ENCODE assay signal across 8 cellular contexts in genomic region chr11:66313321-66314185, GRCh38. TPM values are rescaled to one million over a fixed set of nuclear protein-coding genes. Genes with fewer than 3 reads are reported as not detected.
DNase-seq lines count a peak whose midpoint lies in the region; ATAC-seq and TF ChIP-seq lines count a peak whose summit lies in the region.

No MANE protein-coding gene starts in this region.

- H3K4me2 ChIP-seq in Loucy (ENCODE audit: low read depth, low read length, poor library complexity, severe bottlenecking) = peak overlapping the region; percentile 68

- H3K4me3 ChIP-seq in ACC112 (ENCODE audit: low read depth, low read length) (peak overlapping the region; percentile 94), Loucy (ENCODE audit: low read length, poor library complexity, severe bottlenecking) (peak overlapping the region; percentile 63), dorsolateral prefrontal cortex (peak overlapping the region; percentile 40 to 84 (median 67)), muscle layer of colon (ENCODE audit: low read depth in 1 of 2, low read length in 2 of 2) (peak overlapping the region; percentile 57 to 67)

- H3K4me1 ChIP-seq in ACC112 (ENCODE audit: control insufficient read depth, insufficient read depth, low read length, unreplicated experiment) (peaks cover 25% of the 10 kb centered on the region), Loucy (ENCODE audit: insufficient read depth, low read length, poor library complexity, severe bottlenecking) (peaks cover 34% of the 10 kb centered on the region), muscle layer of colon (ENCODE audit: insufficient read depth, low read length) (peaks cover 44% of the 10 kb centered on the region)

- no peak for DNase-seq in dorsolateral prefrontal cortex
- no peak for DNase-seq in stimulated activated CD4-positive, alpha-beta T cell treated with anti-CD3 and anti-CD28 coated beads, Interleukin-2, amount 100 ng/mL, for 48 hours
- no peak for DNase-seq in NCI-H2196 (lab: John Stamatoyannopoulos, UW; ENCODE audit: unreplicated experiment)

- peak overlapping the region; percentile 62 for H3K9ac ChIP-seq in Loucy (ENCODE audit: low read depth, low read length, poor library complexity, severe bottlenecking)
- peak overlapping the region; percentile 53 for H3K9ac ChIP-seq in muscle layer of colon (ENCODE audit: low read length)

- no peaks in the 10 kb centered on the region for H3K9me2 ChIP-seq in Loucy (replicated peaks; ENCODE audit: low read depth, low read length)

- peak overlapping the region; percentile 97 for H3K27ac ChIP-seq in ACC112 (ENCODE audit: low read depth, low read length)
- H3K27ac ChIP-seq in dorsolateral prefrontal cortex = peak overlapping the region in 50 of 59 donors; percentile 10 to 93 (median 82)
- peak overlapping the region; percentile 96 for H3K27ac ChIP-seq in muscle layer of colon (ENCODE audit: low read depth, low read length)

- H3K27me3 ChIP-seq in ACC112 (ENCODE audit: insufficient read depth, low read length) = no peaks in the 10 kb centered on the region
- no peaks in the 10 kb centered on the region for H3K27me3 ChIP-seq in Loucy (ENCODE audit: insufficient read depth, low read length, poor library complexity, severe bottlenecking)
- no peaks in the 10 kb centered on the region for H3K27me3 ChIP-seq in dorsolateral prefrontal cortex
- no peaks in the 10 kb centered on the region for H3K27me3 ChIP-seq in muscle layer of colon (ENCODE audit: control insufficient read depth in 1 of 2, insufficient read depth in 2 of 2, low read length in 2 of 2)

- no peak overlapping the region for H2AFZ ChIP-seq in ACC112 (ENCODE audit: low read length, unreplicated experiment)
- no peak overlapping the region for H2AFZ ChIP-seq in Loucy (ENCODE audit: low read length)

- H3K79me2 ChIP-seq in ACC112 (ENCODE audit: control insufficient read depth, insufficient read depth, low read length, unreplicated experiment) = peaks cover 34% of the 10 kb centered on the region
- no peaks in the 10 kb centered on the region for H3K79me2 ChIP-seq in Loucy (ENCODE audit: insufficient read depth, low read length)

- H4K20me1 ChIP-seq in Loucy (ENCODE audit: insufficient read depth, low read length, poor library complexity, severe bottlenecking) = no peaks in the 10 kb centered on the region

- TF ChIP-seq CTCF in Loucy (conservative IDR thresholded peaks at IDR 0.05; ENCODE audit: low read length) = peak; percentile 35
- TF ChIP-seq CTCF in dorsolateral prefrontal cortex (IDR thresholded peaks at IDR 0.05 in 54 of 56, conservative IDR thresholded peaks at IDR 0.05 in 2 of 56; ENCODE audit: low read depth in 1 of 56, partially characterized antibody in 56 of 56) = no peak

- intact Hi-C loops in dorsolateral prefrontal cortex (cut with DNase I) = loop anchor here in 1 of 2 donors (5.0 kb wide), 1 partner anchor 34 kb away; the partner anchor contains the start of genes B4GAT1 and BRMS1

- H3K36me3 ChIP-seq in ACC112 (ENCODE audit: insufficient read depth, low read length) (no peaks in the 10 kb centered on the region), Loucy (ENCODE audit: insufficient read depth, low read length) (no peaks in the 10 kb centered on the region), muscle layer of colon (ENCODE audit: insufficient read depth, low read length) (no peaks in the 10 kb centered on the region)

- no peak for ATAC-seq in GM18907 (IDR thresholded peaks at IDR 0.05; ENCODE audit: unreplicated experiment)
- ATAC-seq in HG03196 (IDR thresholded peaks at IDR 0.05; ENCODE audit: unreplicated experiment) = no peak

- H3K9me3 ChIP-seq in Loucy (ENCODE audit: insufficient read depth, low read depth, low read length) = no peaks in the 10 kb centered on the region
- no peaks in the 10 kb centered on the region for H3K9me3 ChIP-seq in muscle layer of colon (ENCODE audit: low read length)

- no peaks in the 10 kb centered on the region for H3F3A ChIP-seq in Loucy (ENCODE audit: low read depth)

RNA-seq across cellular contexts. Expression of gene CD248, which starts 3.3 kb away (rescaled TPM):
- 1 to 10 TPM in 105 of 120 experiments, under 1 TPM in 15; 0.45 to 6.5 (median 1.9) TPM for total RNA-seq in dorsolateral prefrontal cortex

RNA-seq across cellular contexts. Expression of gene TMEM151A, which starts 21.9 kb away (rescaled TPM):
- total RNA-seq in dorsolateral prefrontal cortex = 100 to 1,000 TPM in 2 of 120 experiments, 10 to 100 TPM in 118; 29.6 to 145 (median 58.1) TPM

RNA-seq across cellular contexts. Expression of gene RIN1, which starts 22.7 kb away (rescaled TPM):
- total RNA-seq in dorsolateral prefrontal cortex = 10 to 100 TPM in 107 of 120 experiments, 1 to 10 TPM in 13; 4.0 to 30.0 (median 14.9) TPM

RNA-seq across cellular contexts. Expression of gene YIF1A, which starts 24.6 kb away (rescaled TPM):
- total RNA-seq in dorsolateral prefrontal cortex = 10 to 100 TPM; 15.9 to 71.3 (median 33.4) TPM

RNA-seq across cellular contexts. Expression of gene BRMS1, which starts 31.4 kb away (rescaled TPM):
- 10 to 100 TPM; 10.3 to 25.1 (median 16.2) TPM for total RNA-seq in dorsolateral prefrontal cortex
